ENCODE assay signal across 12 cellular contexts in genomic region chr5:93570294-93571110, GRCh38. TPM values are rescaled to one million over a fixed set of nuclear protein-coding genes. Genes with fewer than 3 reads are reported as not detected.
DNase-seq lines count a peak whose midpoint lies in the region; ATAC-seq and TF ChIP-seq lines count a peak whose summit lies in the region.
"Had no signal": no experiment of that assay in that cellular context is flagged by ENCODE, and none has a peak within 500 bp of the region (broad histone marks: within the 10 kb centered on the region; RNA-seq: fewer than 3 reads in every experiment).

No MANE protein-coding gene starts in this region.

- in situ Hi-C loops in astrocyte of the spinal cord (cut with HindIII; ENCODE audit: low sequenced_read_pairs), result no loop called here

- peak overlapping the region; percentile 72 for H3K4me3 Mint-ChIP-seq in GM23338
- peak overlapping the region; percentile 49 for H3K4me3 Mint-ChIP-seq in natural killer cell treated with Interleukin-12 subunit alpha and Interleukin-12 subunit beta and Interleukin-15 and Interleukin-18, amount 100 ng/mL, for 72 hours

- H3F3A ChIP-seq in GM23338 (replicated peaks; ENCODE audit: low read depth), result peaks cover 47% of the 10 kb centered on the region

- H3K27ac ChIP-seq in GM23338 (ENCODE audit: low read depth), result no peak overlapping the region
- no peak overlapping the region for H3K27ac ChIP-seq in A673 (ENCODE audit: low read depth, low read length, poor library complexity, severe bottlenecking)

- peaks cover 2% of the 10 kb centered on the region; the same call in 1 of the 3 replicates for H3K9me3 Mint-ChIP-seq in GM23338
- H3K9me3 Mint-ChIP-seq in natural killer cell treated with Interleukin-12 subunit alpha and Interleukin-12 subunit beta and Interleukin-15 and Interleukin-18, amount 100 ng/mL, for 72 hours, result no peaks in the 10 kb centered on the region

- intact Hi-C loops in A673 (cut with micrococcal nuclease; ENCODE audit: unreplicated experiment), result loop anchor here (5.0 kb wide), 1 partner anchor 663 kb away; no protein-coding TSS in a partner anchor

- H4K20me1 ChIP-seq in GM23338 (replicated peaks; ENCODE audit: insufficient read depth), result peaks cover 32% of the 10 kb centered on the region

- peaks cover 42% of the 10 kb centered on the region for H3K4me1 Mint-ChIP-seq in GM23338
- peaks cover 7 to 13% of the 10 kb centered on the region in 2 donors for H3K4me1 Mint-ChIP-seq in natural killer cell treated with Interleukin-12 subunit alpha and Interleukin-12 subunit beta and Interleukin-15 and Interleukin-18, amount 100 ng/mL, for 72 hours (ENCODE audit: low read depth in 2 of 2)

- peak overlapping the region; percentile 96 for H2AFZ ChIP-seq in GM23338

- DNase-seq in ELF-1 (ENCODE audit: low read depth, low spot score) (peak; percentile 56), GM23338 (ENCODE audit: low spot score) (peak; percentile 78), astrocyte of the spinal cord (ENCODE audit: low read depth, low spot score) (peak; percentile 23), A673 (ENCODE audit: low spot score) (no peak), HUDEP-2 (lab: John Stamatoyannopoulos, UW; ENCODE audit: unreplicated experiment in 76 of 76) (no peak)
- DNase-seq in natural killer cell treated with Interleukin-12 subunit alpha and Interleukin-12 subunit beta and Interleukin-15 and Interleukin-18, amount 100 ng/mL, for 72 hours (ENCODE audit: low spot score), result no peak
- no peak for DNase-seq in activated effector memory CD4-positive, alpha-beta T cell treated with anti-CD3 and anti-CD28 coated beads, Interleukin-2, amount 50 U/mL, for 16 hours
- DNase-seq: anterior cingulate cortex; GOT3; MM.1S; stimulated activated CD4-positive, alpha-beta T cell treated with anti-CD3 and anti-CD28 coated beads, Interleukin-2, amount 100 ng/mL, for 24 hours had no signal

- H3K36me3 ChIP-seq in GM23338 (ENCODE audit: insufficient read depth) (no peaks in the 10 kb centered on the region), A673 (ENCODE audit: insufficient read depth, low read length, poor library complexity, severe bottlenecking) (no peaks in the 10 kb centered on the region)

- TF ChIP-seq CTCF in GM23338 (conservative IDR thresholded peaks at IDR 0.05; ENCODE audit: low read depth in 2 of 2), result peak in 1 of 2 experiments; percentile 20; a peak in 1 of 4 replicates
- no peak for TF ChIP-seq CTCF in astrocyte of the spinal cord (IDR thresholded peaks at IDR 0.05; ENCODE audit: low read depth, low read length)
- TF ChIP-seq CTCF in A673 (conservative IDR thresholded peaks at IDR 0.05; ENCODE audit: low read depth, low read length), result no peak

- BruUV-seq in A673 (replicated peaks; lab: Mats Ljungman, UMichigan), result no TSS peak

- peaks cover 91% of the 10 kb centered on the region for H3K27me3 ChIP-seq in GM23338 (ENCODE audit: insufficient read depth)
- H3K27me3 ChIP-seq in A673 (replicated peaks; ENCODE audit: insufficient read depth, low read depth, low read length, poor library complexity), result peaks cover 42% of the 10 kb centered on the region

- CTCF ChIA-PET in A673 (lab: Charles Lee), result no interaction called here

- H3K4me1 ChIP-seq in GM23338 (ENCODE audit: insufficient read depth), result peaks cover 54% of the 10 kb centered on the region
- no peaks in the 10 kb centered on the region for H3K4me1 ChIP-seq in A673 (ENCODE audit: insufficient read depth, low read length, poor library complexity, severe bottlenecking)

- H3K4me2 ChIP-seq in GM23338, result peak overlapping the region; percentile 90

- H3K4me3 ChIP-seq in GM23338 (peak overlapping the region; percentile 63), astrocyte of the spinal cord (ENCODE audit: low read depth, low read length) (no peak overlapping the region), A673 (ENCODE audit: low read depth, low read length, poor library complexity, severe bottlenecking) (no peak overlapping the region)

- H3K36me3 Mint-ChIP-seq in GM23338 (ENCODE audit: low read depth), result no peaks in the 10 kb centered on the region; the same call in 2 of the 3 replicates
- H3K36me3 Mint-ChIP-seq in natural killer cell treated with Interleukin-12 subunit alpha and Interleukin-12 subunit beta and Interleukin-15 and Interleukin-18, amount 100 ng/mL, for 72 hours, result peaks cover 5% of the 10 kb centered on the region

- ATAC-seq in GM23338, result peak; percentile 63
- ATAC-seq in natural killer cell treated with Interleukin-12 subunit alpha and Interleukin-12 subunit beta and Interleukin-15 and Interleukin-18, amount 100 ng/mL, for 72 hours, result peak; percentile 63
- ATAC-seq in HG03571 (IDR thresholded peaks at IDR 0.05; ENCODE audit: unreplicated experiment), result no peak

- POLR2A ChIA-PET in A673 (lab: Charles Lee; ENCODE audit: low non-redundant PET), result no interaction called here

- H3K9me3 ChIP-seq in A673 (ENCODE audit: low read depth, low read length, poor library complexity, severe bottlenecking), result no peaks in the 10 kb centered on the region

- no peaks in the 10 kb centered on the region for H3K9me2 ChIP-seq in GM23338 (ENCODE audit: insufficient read depth)

- peaks cover 26% of the 10 kb centered on the region for H3K27me3 Mint-ChIP-seq in GM23338 (ENCODE audit: insufficient read depth, low read depth, poor library complexity)
- peaks cover 48 to 67% of the 10 kb centered on the region in 2 donors for H3K27me3 Mint-ChIP-seq in natural killer cell treated with Interleukin-12 subunit alpha and Interleukin-12 subunit beta and Interleukin-15 and Interleukin-18, amount 100 ng/mL, for 72 hours

- no peaks in the 10 kb centered on the region for H3K79me2 ChIP-seq in GM23338 (replicated peaks; ENCODE audit: insufficient read depth)

- no peak overlapping the region for H3K27ac Mint-ChIP-seq in GM23338
- H3K27ac Mint-ChIP-seq in natural killer cell treated with Interleukin-12 subunit alpha and Interleukin-12 subunit beta and Interleukin-15 and Interleukin-18, amount 100 ng/mL, for 72 hours, result no peak overlapping the region

TF ChIP-seq in GM23338, 12 proteins besides CTCF, POLR2A, EP300 and RAD21 (continues in another document):
- TF ChIP-seq ZNF331 (CRISPR knock-in tag; IDR thresholded peaks at IDR 0.05; ENCODE audit: low read depth) (no peak), EZH2 (IDR thresholded peaks at IDR 0.05; ENCODE audit: low read depth, unreplicated experiment) (peak; percentile 90), REST (IDR thresholded peaks at IDR 0.05; ENCODE audit: unreplicated experiment) (no peak), ETS1 (IDR thresholded peaks at IDR 0.05) (no peak), JUNB (IDR thresholded peaks at IDR 0.05; ENCODE audit: unreplicated experiment) (no peak), CREB1 (CRISPR knock-in tag; IDR thresholded peaks at IDR 0.05; ENCODE audit: low read depth) (no peak), EZH2phosphoT487 (IDR thresholded peaks at IDR 0.05; ENCODE audit: unreplicated experiment) (peak; percentile 19), ZNF114 (CRISPR knock-in tag; IDR thresholded peaks at IDR 0.05) (no peak), POLR2AphosphoS5 (IDR thresholded peaks at IDR 0.05; ENCODE audit: low read depth) (peak; percentile 32)

RNA-seq across cellular contexts. Expression of gene NR2F1-AS1, which starts 10.5 kb away (rescaled TPM):
- total RNA-seq in GM23338 (2014; rRNA removed; shearing (Covaris generic)), result 0.59 and 3.0 TPM in 2 replicates
- polyA plus RNA-seq in GM23338 (2016; fragmentation: Nextera tagmentation; extraction: Ambion mirVana), result 4.5 and 9.2 TPM in 2 replicates
- total RNA-seq in natural killer cell treated with Interleukin-12 subunit alpha and Interleukin-12 subunit beta and Interleukin-15 and Interleukin-18, amount 100 ng/mL, for 72 hours, result not detected
- 1.8 and 2.3 TPM in 2 replicates for total RNA-seq in A673 (2021)

RNA-seq across cellular contexts. Expression of gene NR2F1, which starts 12.5 kb away (rescaled TPM):
- total RNA-seq in GM23338 (2014; rRNA removed; shearing (Covaris generic)), result not detected in 2 replicates
- not detected in 2 replicates for polyA plus RNA-seq in GM23338 (2016; fragmentation: Nextera tagmentation; extraction: Ambion mirVana)
- not detected for total RNA-seq in natural killer cell treated with Interleukin-12 subunit alpha and Interleukin-12 subunit beta and Interleukin-15 and Interleukin-18, amount 100 ng/mL, for 72 hours
- total RNA-seq in A673 (2021), result 3.0 and 3.5 TPM in 2 replicates

Comparison
In these comparisons a context has a peak if more than half of its experiments do, and no peak if none do; other contexts are left out.
1. DNase-seq: peak in ELF-1 (single experiment), GM23338 (single experiment) and astrocyte of the spinal cord (single experiment); none in natural killer cell treated with Interleukin-12 subunit alpha and Interleukin-12 subunit beta and Interleukin-15 and Interleukin-18, amount 100 ng/mL, for 72 hours (single experiment), A673 (single experiment), activated effector memory CD4-positive, alpha-beta T cell treated with anti-CD3 and anti-CD28 coated beads, Interleukin-2, amount 50 U/mL, for 16 hours (single experiment) and HUDEP-2 (0 of 76).